In the genomic region with DNA sequence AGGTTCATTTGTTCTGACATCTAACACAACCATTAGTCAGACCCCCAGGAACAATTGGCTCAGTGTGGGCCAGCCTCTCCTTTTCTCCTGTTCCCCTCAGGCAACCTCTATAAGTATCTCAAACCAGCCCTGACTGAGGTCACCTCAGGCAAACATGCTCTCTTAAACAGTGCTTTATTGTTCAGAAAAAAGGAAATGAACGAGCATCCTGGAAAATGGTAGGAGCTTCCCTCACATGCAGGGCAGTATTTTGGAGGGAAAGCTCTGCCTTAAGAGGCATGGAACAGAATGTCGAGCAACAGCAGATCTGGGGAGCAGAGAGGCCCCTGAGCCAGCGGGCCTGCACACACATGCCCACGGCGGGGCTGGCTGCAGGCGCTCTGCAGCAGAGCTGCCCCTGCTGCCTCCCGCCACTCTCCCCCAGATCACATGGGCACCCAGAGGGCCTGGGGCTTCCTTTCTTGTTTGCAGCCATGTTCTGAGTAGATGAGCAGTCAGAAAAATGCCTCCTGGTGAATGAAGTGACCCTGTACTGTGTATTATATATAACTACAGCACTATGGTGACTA, we compare ENCODE assay signal across 10 cellular contexts. TPM values are rescaled to one million over a fixed set of nuclear protein-coding genes. Genes with fewer than 3 reads are reported as not detected.
DNase-seq lines count a peak whose midpoint lies in the region; TF ChIP-seq lines count a peak whose summit lies in the region.
"Had no signal": no experiment of that assay in that cellular context is flagged by ENCODE, and none has a peak within 500 bp of the region (broad histone marks: within the 10 kb centered on the region; RNA-seq: fewer than 3 reads in every experiment).

No MANE protein-coding gene starts in this region.

- no peak overlapping the region for H3K4me3 Mint-ChIP-seq in nephron progenitor cell

- peaks cover 12% of the 10 kb centered on the region for H3K4me1 Mint-ChIP-seq in nephron progenitor cell

- TF ChIP-seq CTCF in nephron progenitor cell (IDR thresholded peaks at IDR 0.05), result no peak
- no peak for TF ChIP-seq CTCF in esophagus squamous epithelium (IDR thresholded peaks at IDR 0.05)

- peaks cover 10% of the 10 kb centered on the region for H3K27me3 Mint-ChIP-seq in nephron progenitor cell (ENCODE audit: low read depth, poor library complexity)

- H3K36me3 Mint-ChIP-seq in nephron progenitor cell (ENCODE audit: low read depth), result no peaks in the 10 kb centered on the region

- WGBS in esophagus squamous epithelium, 2 donors, result 15 to 56% methylated on average over 6 to 7 of the region's 7 CpGs

- no peaks in the 10 kb centered on the region for H3K9me3 Mint-ChIP-seq in nephron progenitor cell

- no peaks in the 10 kb centered on the region for H3K36me3 ChIP-seq in esophagus squamous epithelium
- H3K36me3 ChIP-seq: ascending aorta had no signal

- TF ChIP-seq POLR2A in esophagus squamous epithelium (IDR thresholded peaks at IDR 0.05), result no peak

- peak overlapping the region; percentile 82 for H3K27ac Mint-ChIP-seq in nephron progenitor cell

- H3K27me3 ChIP-seq in esophagus squamous epithelium, result no peaks in the 10 kb centered on the region
- H3K27me3 ChIP-seq: ascending aorta had no signal

- H3K27ac ChIP-seq in esophagus squamous epithelium, result peak overlapping the region in 1 of 4 donors; percentile 25
- H3K27ac ChIP-seq: ascending aorta had no signal

- no peak overlapping the region for H3K4me3 ChIP-seq in esophagus squamous epithelium
- H3K4me3 ChIP-seq: ascending aorta had no signal

- H3K9me3 ChIP-seq in esophagus squamous epithelium, result no peaks in the 10 kb centered on the region
- H3K9me3 ChIP-seq: ascending aorta had no signal

- intact Hi-C loops in esophagus squamous epithelium (cut with DNase I), result no loop called here

- DNase-seq in ELR (ENCODE audit: low read depth) (peak; percentile 92), NCI-H2227 treated with DMSO at 0.1 percent for 48 hours (lab: John Stamatoyannopoulos, UW) (peak; percentile 85), ecto neural progenitor cell (ENCODE audit: low spot score) (peak; percentile 71), nephron progenitor cell (peak; percentile 28), HK-2 (ENCODE audit: unreplicated experiment) (no peak), esophagus squamous epithelium (lab: John Stamatoyannopoulos, UW) (no peak)
- DNase-seq in activated CD4-positive, alpha-beta T cell treated with anti-CD3 and anti-CD28 coated beads for 4 hours, result no peak
- DNase-seq in stimulated activated CD4-positive, alpha-beta T cell treated with anti-CD3 and anti-CD28 coated beads, Interleukin-1b, Interleukin-23, amount 100 ng/mL, for 48 hours, result no peak
- DNase-seq: stimulated activated CD4-positive, alpha-beta T cell treated with anti-CD3 and anti-CD28 coated beads, Interleukin-2, amount 100 ng/mL, for 48 hours had no signal

- peaks cover 0 to 15% (median 4%) of the 10 kb centered on the region in 3 donors for H3K4me1 ChIP-seq in esophagus squamous epithelium

RNA-seq across cellular contexts. Expression of gene MOK, which starts 42.0 kb away (rescaled TPM):
- total RNA-seq in esophagus squamous epithelium, result 1 to 10 TPM; 6.2 to 8.3 (median 6.4) TPM

RNA-seq across cellular contexts. Expression of gene ZNF839, which starts 56.6 kb away (rescaled TPM):
- total RNA-seq in esophagus squamous epithelium, result 1 to 10 TPM; 4.7 to 7.2 (median 6.1) TPM

Comparison
In these comparisons a context has a peak if more than half of its experiments do, and no peak if none do; other contexts are left out.
1. DNase-seq: peak in ELR (single experiment), NCI-H2227 treated with DMSO at 0.1 percent for 48 hours (single experiment), ecto neural progenitor cell (single experiment) and nephron progenitor cell (single experiment); none in HK-2 (single experiment), activated CD4-positive, alpha-beta T cell treated with anti-CD3 and anti-CD28 coated beads for 4 hours (0 of 2), esophagus squamous epithelium (single experiment) and stimulated activated CD4-positive, alpha-beta T cell treated with anti-CD3 and anti-CD28 coated beads, Interleukin-1b, Interleukin-23, amount 100 ng/mL, for 48 hours (single experiment).